Comparison of ENCODE assay signal across 8 cellular contexts in genomic region chr1:34983700-34984355, GRCh38. TPM values are rescaled to one million over a fixed set of nuclear protein-coding genes. Genes with fewer than 3 reads are reported as not detected.
A peak's percentile ranks its signal among the peaks of the same experiment; 100 is the strongest.
DNase-seq lines count a peak whose midpoint lies in the region; ATAC-seq and TF ChIP-seq lines count a peak whose summit lies in the region.

No MANE protein-coding gene starts in this region.

- TF ChIP-seq CTCF in gastroesophageal sphincter (IDR thresholded peaks at IDR 0.05) = no peak
- no peak for TF ChIP-seq CTCF in smooth muscle cell (IDR thresholded peaks at IDR 0.05; ENCODE audit: borderline replicate concordance, insufficient read depth, poor library complexity, severe bottlenecking)

- H4K20me1 ChIP-seq in smooth muscle cell (ENCODE audit: low read depth) = no peaks in the 10 kb centered on the region

- no peaks in the 10 kb centered on the region for H3K36me3 ChIP-seq in H7 (replicated peaks; ENCODE audit: control insufficient read depth, insufficient read depth, low read length)
- peaks cover 0 to 41% of the 10 kb centered on the region in 2 donors for H3K36me3 ChIP-seq in gastroesophageal sphincter
- no peaks in the 10 kb centered on the region for H3K36me3 ChIP-seq in smooth muscle cell (ENCODE audit: low read depth)

- H3K79me2 ChIP-seq in smooth muscle cell (ENCODE audit: low read depth) = no peaks in the 10 kb centered on the region

- WGBS in gastroesophageal sphincter (ENCODE audit: low coverage in 1 of 2), 2 donors = 60 to 64% methylated on average over 1 to 2 of the region's 4 CpGs
- WGBS in smooth muscle cell (ENCODE audit: low lambda C conversion rate) = 82% methylated on average over 4 of the region's 4 CpGs

- H3F3A ChIP-seq in smooth muscle cell (ENCODE audit: low read depth) = peaks cover 10% of the 10 kb centered on the region

- no peak overlapping the region for H2AFZ ChIP-seq in smooth muscle cell (ENCODE audit: low read depth)

- H3K9me3 ChIP-seq in T-helper 17 cell (ENCODE audit: control insufficient read depth, low read length, poor library complexity, severe bottlenecking) = no peaks in the 10 kb centered on the region
- H3K9me3 ChIP-seq in gastroesophageal sphincter = no peaks in the 10 kb centered on the region
- H3K9me3 ChIP-seq in smooth muscle cell (replicated peaks; ENCODE audit: low read depth) = no peaks in the 10 kb centered on the region

- H3K4me3 Mint-ChIP-seq in T-helper 17 cell = peak overlapping the region; percentile 96

- no peaks in the 10 kb centered on the region for H3K27me3 Mint-ChIP-seq in T-helper 17 cell

- H3K36me3 Mint-ChIP-seq in T-helper 17 cell (ENCODE audit: low read depth) = no peaks in the 10 kb centered on the region

- peak; percentile 44 for DNase-seq in H7
- DNase-seq in T-helper 17 cell = no peak
- no peak for DNase-seq in smooth muscle cell (lab: John Stamatoyannopoulos, UW; ENCODE audit: unreplicated experiment)
- DNase-seq in HCEC 1CT = no peak
- no peak for DNase-seq in NCI-H446 (lab: John Stamatoyannopoulos, UW)
- no peak for DNase-seq in NCI-H2081 treated with DMSO at 0.1 percent for 48 hours (lab: John Stamatoyannopoulos, UW)

- peaks cover 0 to 38% (median 11%) of the 10 kb centered on the region in 3 donors for H3K4me1 ChIP-seq in gastroesophageal sphincter
- peaks cover 19% of the 10 kb centered on the region for H3K4me1 ChIP-seq in smooth muscle cell (ENCODE audit: low read depth)

- H3K4me1 Mint-ChIP-seq in T-helper 17 cell = peaks cover 19% of the 10 kb centered on the region

- H3K27ac ChIP-seq in gastroesophageal sphincter (peak overlapping the region in 3 of 4 donors; percentile 90 to 96 (median 92)), smooth muscle cell (ENCODE audit: low read depth) (peak overlapping the region; percentile 82)

- H3K27ac Mint-ChIP-seq in T-helper 17 cell = peak overlapping the region; percentile 92

- no peak for TF ChIP-seq POLR2A in gastroesophageal sphincter (IDR thresholded peaks at IDR 0.05)

- peak overlapping the region; percentile 94 for H3K4me2 ChIP-seq in smooth muscle cell

- TF ChIP-seq EP300 in gastroesophageal sphincter (IDR thresholded peaks at IDR 0.05) = no peak

- peak overlapping the region; percentile 79 for H3K9ac ChIP-seq in smooth muscle cell (ENCODE audit: low read depth)

- H3K4me3 ChIP-seq in H7 (ENCODE audit: insufficient read depth, low read depth, low read length) (no peak overlapping the region; the same call in 1 of the 2 replicates), gastroesophageal sphincter (peak overlapping the region; percentile 73 to 91), smooth muscle cell (peak overlapping the region; percentile 90)

- no peaks in the 10 kb centered on the region for H3K27me3 ChIP-seq in H7 (ENCODE audit: control insufficient read depth, insufficient read depth, low read length)
- H3K27me3 ChIP-seq in gastroesophageal sphincter = no peaks in the 10 kb centered on the region
- no peaks in the 10 kb centered on the region for H3K27me3 ChIP-seq in smooth muscle cell (ENCODE audit: low read depth)

- ATAC-seq in T-helper 17 cell (no peak), gastroesophageal sphincter (no peak), HG02678 (IDR thresholded peaks at IDR 0.05; ENCODE audit: unreplicated experiment) (no peak)

RNA-seq across cellular contexts. Expression of gene TMEM35B, which starts 1.3 kb away (rescaled TPM):
- 35.6 and 43.0 TPM in 2 replicates for total RNA-seq in H7 (2014; rRNA removed; shearing (Covaris generic))
- total RNA-seq in T-helper 17 cell (10 to 100 TPM; 10.6 to 14.4 TPM), gastroesophageal sphincter (10 to 100 TPM; 22.7 to 67.6 (median 41.8) TPM), smooth muscle cell (61.2 and 62.0 TPM in 2 replicates)
- polyA plus RNA-seq in smooth muscle cell = 75.1 and 75.7 TPM in 2 replicates

RNA-seq across cellular contexts. Expression of gene ZMYM6, which starts 47.9 kb away (rescaled TPM):
- 11.7 and 19.0 TPM in 2 replicates for total RNA-seq in H7 (2014; rRNA removed; shearing (Covaris generic))
- 10 to 100 TPM; 21.9 to 27.7 TPM for total RNA-seq in T-helper 17 cell
- 10 to 100 TPM; 10.4 to 19.3 (median 13.3) TPM for total RNA-seq in gastroesophageal sphincter
- total RNA-seq in smooth muscle cell = 19.0 and 19.6 TPM in 2 replicates
- polyA plus RNA-seq in smooth muscle cell = 5.6 and 8.9 TPM in 2 replicates

RNA-seq across cellular contexts. Expression of gene DLGAP3, which starts 54.4 kb away (rescaled TPM):
- total RNA-seq in H7 (2014; rRNA removed; shearing (Covaris generic)) = 3.9 and 9.2 TPM in 2 replicates
- total RNA-seq in T-helper 17 cell (under 1 TPM; 0.55 to 0.75 TPM), gastroesophageal sphincter (under 1 TPM in 2 of 4 donors, not detected in 2; 0.12 to 0.13 TPM), smooth muscle cell (not detected in 2 replicates)
- polyA plus RNA-seq in smooth muscle cell = not detected in 2 replicates
